ENCODE assay signal across 25 cellular contexts in genomic region chr2:75558132-75558530, GRCh38. TPM values are rescaled to one million over a fixed set of nuclear protein-coding genes. Genes with fewer than 3 reads are reported as not detected.
"Had no signal": no experiment of that assay in that cellular context is flagged by ENCODE, and none has a peak within 500 bp of the region (broad histone marks: within the 10 kb centered on the region; RNA-seq: fewer than 3 reads in every experiment).

No MANE protein-coding gene starts in this region.

- H3K36me3 ChIP-seq: cardiac muscle cell, sigmoid colon, suprapubic skin, tibial artery had no signal

- DNase-seq: activated CD4-positive, alpha-beta T cell treated with anti-CD3 and anti-CD28 coated beads for 36 hours; activated CD4-positive, CD25-positive, alpha-beta regulatory T cell; activated CD8-positive, alpha-beta memory T cell treated with anti-CD3 and anti-CD28 coated beads, Interleukin-2, amount 10 ng/mL, durations not matched to agents 7 days and 5 days; activated CD8-positive, alpha-beta T cell treated with anti-CD3 and anti-CD28 coated beads, Interleukin-2, amount 10 ng/mL, durations not matched to agents 7 days and 5 days; activated naive CD4-positive, alpha-beta T cell; activated T-cell treated with anti-CD3 and anti-CD28 coated beads, Interleukin-2, amount 50 U/mL, for 72 hours; aorta; cortex of kidney; effector memory CD8-positive, alpha-beta T cell; foreskin fibroblast; head of caudate nucleus; hippocampal formation; left colon; midbrain; naive thymus-derived CD4-positive, alpha-beta T cell; posterior cingulate gyrus; sigmoid colon; stimulated activated CD4-positive, alpha-beta T cell treated with anti-CD3 and anti-CD28 coated beads, Interleukin-15, amount 100 ng/mL, for 24 hours; stimulated activated CD4-positive, alpha-beta T cell treated with anti-CD3 and anti-CD28 coated beads, Interleukin-2, amount 100 ng/mL, for 24 hours; stimulated activated naive B cell treated with anti-CD40 and anti-IgM and Interleukin-4, amounts not matched to agents 10 μg/mL and 1 μg/mL and 100 μg/mL, for 72 hours; tibial artery had no signal

- H3K9me3 ChIP-seq: sigmoid colon, suprapubic skin, tibial artery had no signal

- H3K4me3 ChIP-seq: cardiac muscle cell, sigmoid colon, suprapubic skin, tibial artery had no signal

- H3K27ac ChIP-seq: cardiac muscle cell, sigmoid colon, suprapubic skin, tibial artery had no signal

- ATAC-seq: activated CD4-positive, alpha-beta T cell treated with anti-CD3 and anti-CD28 coated beads for 36 hours; activated CD8-positive, alpha-beta memory T cell treated with anti-CD3 and anti-CD28 coated beads, Interleukin-2, amount 10 ng/mL, durations not matched to agents 7 days and 5 days; activated CD8-positive, alpha-beta T cell treated with anti-CD3 and anti-CD28 coated beads, Interleukin-2, amount 10 ng/mL, durations not matched to agents 7 days and 5 days; activated T-cell treated with anti-CD3 and anti-CD28 coated beads, Interleukin-2, amount 50 U/mL, for 72 hours; effector memory CD8-positive, alpha-beta T cell; esophagus mucosa; left colon; naive thymus-derived CD4-positive, alpha-beta T cell; stimulated activated naive B cell treated with anti-CD40 and anti-IgM and Interleukin-4, amounts not matched to agents 10 μg/mL and 1 μg/mL and 100 μg/mL, for 72 hours had no signal

RNA-seq across cellular contexts. Expression of gene EVA1A, which starts 2.6 kb away (rescaled TPM):
- total RNA-seq: activated CD8-positive, alpha-beta memory T cell treated with anti-CD3 and anti-CD28 coated beads, Interleukin-2, amount 10 ng/mL, durations not matched to agents 7 days and 5 days; activated CD8-positive, alpha-beta T cell treated with anti-CD3 and anti-CD28 coated beads, Interleukin-2, amount 10 ng/mL, durations not matched to agents 7 days and 5 days; T-helper 1 cell treated with Interleukin-12 subunit alpha and Interleukin-12 subunit beta and Interleukin-4 antibody, amounts not matched to agents 30 ng/mL and 1 ng/mL, for 36 hours had no signal
